33 cellular contexts compared by ENCODE assay signal in the genomic region with DNA sequence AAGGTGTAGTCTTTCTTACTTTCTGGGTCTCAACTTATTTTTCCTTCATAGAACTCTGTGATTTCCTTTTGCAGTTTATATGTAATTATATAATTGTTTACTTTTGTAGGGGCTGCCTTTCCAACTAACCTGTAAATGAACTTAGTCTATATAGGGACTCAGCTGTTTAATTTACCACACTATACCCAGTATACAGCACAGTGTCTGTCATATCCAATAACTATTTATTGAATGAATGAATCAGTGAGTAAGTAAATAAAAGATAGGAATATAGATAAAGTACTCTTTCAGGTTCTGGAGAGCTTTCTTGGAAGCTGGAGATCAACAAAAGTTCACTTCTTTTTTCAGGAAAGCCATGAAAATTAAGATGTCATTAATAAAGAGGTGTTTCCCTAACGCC.
DNase-seq lines count a peak whose midpoint lies in the region; ATAC-seq and TF ChIP-seq lines count a peak whose summit lies in the region.
"Had no signal": no experiment of that assay in that cellular context is flagged by ENCODE, and none has a peak within 500 bp of the region (broad histone marks: within the 10 kb centered on the region; RNA-seq: fewer than 3 reads in every experiment).

No MANE protein-coding gene starts in this region.

- H3K36me3 Mint-ChIP-seq in activated naive CD4-positive, alpha-beta T cell treated with anti-CD3 and anti-CD28 coated beads for 36 hours (ENCODE audit: low read depth), result no peaks in the 10 kb centered on the region
- H3K36me3 Mint-ChIP-seq: CD14-positive monocyte; CD4-positive, alpha-beta memory T cell; CD4-positive, CD25-positive, alpha-beta regulatory T cell; CD8-positive, alpha-beta memory T cell; CD8-positive, alpha-beta T cell had no signal

- H3K4me1 ChIP-seq in PC-3 (ENCODE audit: insufficient read depth, low read length), result peaks cover 16% of the 10 kb centered on the region
- H3K4me1 ChIP-seq: A549; BE2C; BLaER1; BLaER1 treated with 17β-estradiol and CSF1 and Interleukin-3, amounts not matched to agents 10 nM and 100 nM; Caco-2 had no signal

- no peak overlapping the region for H3K27ac ChIP-seq in PC-3 (ENCODE audit: low read length)
- H3K27ac ChIP-seq: 22Rv1; A549; BLaER1; BLaER1 treated with 17β-estradiol and CSF1 and Interleukin-3, amounts not matched to agents 10 nM and 100 nM; C4-2B had no signal

- CTCF ChIA-PET in PC-3 (lab: Charles Lee), result no interaction called here
- CTCF ChIA-PET in activated naive CD4-positive, alpha-beta T cell treated with anti-CD3 and anti-CD28 coated beads for 36 hours (lab: Charles Lee), result no interaction called here

- no peak overlapping the region for H2AFZ ChIP-seq in PC-3 (ENCODE audit: low read length)

- H3K9me3 Mint-ChIP-seq in activated naive CD4-positive, alpha-beta T cell treated with anti-CD3 and anti-CD28 coated beads for 36 hours, result no peaks in the 10 kb centered on the region
- H3K9me3 Mint-ChIP-seq: CD4-positive, alpha-beta T cell; CD8-positive, alpha-beta memory T cell; CD8-positive, alpha-beta T cell had no signal

- DNase-seq in SIG-M5 treated with dmso at 0.1 percent for 504 hours (lab: John Stamatoyannopoulos, UW; ENCODE audit: unreplicated experiment) (peak; percentile 37), SIG-M5 (lab: John Stamatoyannopoulos, UW) (no peak), LNCaP clone FGC (ENCODE audit: low read depth) (peak; percentile 8), PC-3 (peak; percentile 53), SKM-1 treated with dmso at 0.1 percent for 144 hours (lab: John Stamatoyannopoulos, UW; ENCODE audit: unreplicated experiment) (no peak)
- DNase-seq in activated naive CD4-positive, alpha-beta T cell treated with anti-CD3 and anti-CD28 coated beads for 36 hours, result no peak
- DNase-seq: 8988T; ACHN; AML-193; BE2C; C1 segment of cervical spinal cord; Caco-2; Calu3; CD4-positive, alpha-beta memory T cell; CD4-positive, alpha-beta T cell; CD4-positive, CD25-positive, alpha-beta regulatory T cell; CD8-positive, alpha-beta memory T cell; CD8-positive, alpha-beta T cell; COR-L47; DMS 273 treated with DMSO at 0.1 percent for 48 hours; DMS153; DMS53; DMS79; DMS79 treated with DMSO at 0.1 percent for 48 hours; DND-41; EL had no signal

- no peaks in the 10 kb centered on the region for H3K4me1 Mint-ChIP-seq in activated naive CD4-positive, alpha-beta T cell treated with anti-CD3 and anti-CD28 coated beads for 36 hours (ENCODE audit: low read depth)
- H3K4me1 Mint-ChIP-seq: CD14-positive monocyte; CD4-positive, alpha-beta memory T cell; CD4-positive, CD25-positive, alpha-beta regulatory T cell; CD8-positive, alpha-beta memory T cell had no signal

- peak; percentile 97 for ATAC-seq in PC-3
- ATAC-seq: A549; CD8-positive, alpha-beta T cell had no signal

- H3K4me3 Mint-ChIP-seq in activated naive CD4-positive, alpha-beta T cell treated with anti-CD3 and anti-CD28 coated beads for 36 hours, result no peak overlapping the region
- H3K4me3 Mint-ChIP-seq: B cell; CD14-positive monocyte; CD4-positive, alpha-beta memory T cell; CD4-positive, alpha-beta T cell; CD4-positive, CD25-positive, alpha-beta regulatory T cell; CD8-positive, alpha-beta memory T cell; CD8-positive, alpha-beta T cell had no signal

- H3K27ac Mint-ChIP-seq in activated naive CD4-positive, alpha-beta T cell treated with anti-CD3 and anti-CD28 coated beads for 36 hours, result no peak overlapping the region
- H3K27ac Mint-ChIP-seq: B cell; CD4-positive, alpha-beta memory T cell; CD4-positive, alpha-beta T cell; CD4-positive, CD25-positive, alpha-beta regulatory T cell; CD8-positive, alpha-beta memory T cell; CD8-positive, alpha-beta T cell had no signal

- H3K27me3 ChIP-seq in PC-3 (ENCODE audit: low read length), result no peaks in the 10 kb centered on the region
- H3K27me3 ChIP-seq: BE2C; BLaER1; BLaER1 treated with 17β-estradiol and CSF1 and Interleukin-3, amounts not matched to agents 10 nM and 100 nM had no signal

- no peaks in the 10 kb centered on the region for H3F3A ChIP-seq in PC-3 (ENCODE audit: low read length, unreplicated experiment)

- peak overlapping the region; percentile 51 for H3K4me2 ChIP-seq in PC-3 (ENCODE audit: low read length)
- H3K4me2 ChIP-seq: A549; BLaER1; BLaER1 treated with 17β-estradiol and CSF1 and Interleukin-3, amounts not matched to agents 10 nM and 100 nM had no signal

- no peak overlapping the region for H3K9ac ChIP-seq in PC-3 (ENCODE audit: low read length)
- H3K9ac ChIP-seq: BLaER1; BLaER1 treated with 17β-estradiol and CSF1 and Interleukin-3, amounts not matched to agents 10 nM and 100 nM had no signal

- H3K9me2 ChIP-seq in PC-3 (replicated peaks; ENCODE audit: low read length), result no peaks in the 10 kb centered on the region

- H3K9me3 ChIP-seq in PC-3 (ENCODE audit: low read length), result no peaks in the 10 kb centered on the region
- H3K9me3 ChIP-seq: A549; BE2C; BLaER1; BLaER1 treated with 17β-estradiol and CSF1 and Interleukin-3, amounts not matched to agents 10 nM and 100 nM; Caco-2 had no signal

- no peak overlapping the region for H3K4me3 ChIP-seq in LNCaP clone FGC (ENCODE audit: low read depth, low read length)
- H3K4me3 ChIP-seq in PC-3 (ENCODE audit: low read length), result no peak overlapping the region
- H3K4me3 ChIP-seq: A549; BLaER1; BLaER1 treated with 17β-estradiol and CSF1 and Interleukin-3, amounts not matched to agents 10 nM and 100 nM had no signal

- H4K20me1 ChIP-seq in PC-3 (ENCODE audit: low read length), result no peaks in the 10 kb centered on the region
- H4K20me1 ChIP-seq: BLaER1; BLaER1 treated with 17β-estradiol and CSF1 and Interleukin-3, amounts not matched to agents 10 nM and 100 nM had no signal

- no peaks in the 10 kb centered on the region for H3K79me2 ChIP-seq in PC-3 (ENCODE audit: low read length)

- POLR2A ChIA-PET in PC-3 (lab: Charles Lee; ENCODE audit: unreplicated experiment), result interaction anchor here (0.5 kb wide), 1 partner anchor 762 kb away, joined by 4 read pairs; no protein-coding TSS in a partner anchor

- H3K36me3 ChIP-seq in PC-3 (ENCODE audit: low read depth, low read length), result no peaks in the 10 kb centered on the region
- H3K36me3 ChIP-seq: BE2C; BLaER1; BLaER1 treated with 17β-estradiol and CSF1 and Interleukin-3, amounts not matched to agents 10 nM and 100 nM had no signal

- peaks cover 2% of the 10 kb centered on the region for H3K27me3 Mint-ChIP-seq in activated naive CD4-positive, alpha-beta T cell treated with anti-CD3 and anti-CD28 coated beads for 36 hours (ENCODE audit: low read depth)
- H3K27me3 Mint-ChIP-seq: B cell; CD4-positive, alpha-beta T cell; CD4-positive, CD25-positive, alpha-beta regulatory T cell; CD8-positive, alpha-beta memory T cell had no signal

- no peak for TF ChIP-seq CTCF in LNCaP clone FGC (IDR thresholded peaks at IDR 0.05; ENCODE audit: control insufficient read depth, extremely low read depth, insufficient read depth)
- TF ChIP-seq CTCF in PC-3 (conservative IDR thresholded peaks at IDR 0.05; ENCODE audit: low read depth, low read length), result no peak

- no TSS peak for BruUV-seq in PC-3 (replicated peaks; lab: Mats Ljungman, UMichigan)

- intact Hi-C loops in PC-3 (cut with micrococcal nuclease), result no loop called here
- intact Hi-C loops in activated naive CD4-positive, alpha-beta T cell treated with anti-CD3 and anti-CD28 coated beads for 36 hours (cut with micrococcal nuclease), result no loop called here

Comparison
In these comparisons a context has a peak if more than half of its experiments do, and no peak if none do; other contexts are left out.
1. DNase-seq: peak in SIG-M5 treated with dmso at 0.1 percent for 504 hours (single experiment), LNCaP clone FGC (single experiment) and PC-3 (single experiment); none in SIG-M5 (single experiment), activated naive CD4-positive, alpha-beta T cell treated with anti-CD3 and anti-CD28 coated beads for 36 hours (single experiment) and SKM-1 treated with dmso at 0.1 percent for 144 hours (single experiment).